8 cellular contexts compared by ENCODE assay signal in genomic region chr2:200509608-200510433, GRCh38. TPM values are rescaled to one million over a fixed set of nuclear protein-coding genes. Genes with fewer than 3 reads are reported as not detected.
DNase-seq lines count a peak whose midpoint lies in the region; ATAC-seq and TF ChIP-seq lines count a peak whose summit lies in the region.

Gene KCTD18 (minus strand): TSS chr2:200510068. CDS start chr2:200507016, 3,052 bp downstream.

- H3K4me1 ChIP-seq in psoas muscle (no peaks in the 10 kb centered on the region), urinary bladder (ENCODE audit: insufficient read depth) (peaks cover 1% of the 10 kb centered on the region)

- peaks cover 2% of the 10 kb centered on the region for H3K36me3 Mint-ChIP-seq in T-helper 17 cell (ENCODE audit: low read depth)

- 0% methylated on average over 51 to 78 of the region's 78 CpGs for whole genome bisulfite sequencing in psoas muscle, 3 donors
- WGBS in urinary bladder = under 1% methylated on average over 78 of the region's 78 CpGs

- DNase-seq in NCI-H1436 treated with DMSO at 0.1 percent for 48 hours (lab: John Stamatoyannopoulos, UW) (peak; percentile 34), T-helper 17 cell (peak; percentile 85 to 90 (median 89)), amygdala (lab: John Stamatoyannopoulos, UW) (peak; percentile 18 to 94 (median 83)), left ventricle myocardium superior (peak; percentile 97), psoas muscle (peak; percentile 94 to 97)

- H3K27ac ChIP-seq in psoas muscle = peak within 1 kb of the TSS; percentile 59
- H3K27ac ChIP-seq in urinary bladder (ENCODE audit: low read depth) = peak within 1 kb of the TSS; percentile 74

- H3K4me3 ChIP-seq in psoas muscle (peak within 1 kb of the TSS; percentile 66), urinary bladder (ENCODE audit: low read depth, low read length) (peak within 1 kb of the TSS; percentile 76)

- no peaks in the 10 kb centered on the region for H3K27me3 Mint-ChIP-seq in T-helper 17 cell

- H3K27ac Mint-ChIP-seq in T-helper 17 cell = peak within 1 kb of the TSS; percentile 84

- H3K36me3 ChIP-seq in psoas muscle (ENCODE audit: insufficient read depth in 1 of 2, low read depth in 1 of 2) (peaks cover 2 to 14% of the 10 kb centered on the region in 2 donors), urinary bladder (ENCODE audit: insufficient read depth) (peaks cover 2% of the 10 kb centered on the region)

- H3K4me3 Mint-ChIP-seq in T-helper 17 cell = peak within 1 kb of the TSS; percentile 92

- TF ChIP-seq CTCF in psoas muscle (IDR thresholded peaks at IDR 0.05) = peak; percentile 77

- H3K27me3 ChIP-seq in psoas muscle (ENCODE audit: insufficient read depth in 3 of 3, low read length in 2 of 3) = no peaks in the 10 kb centered on the region

- H3K4me1 Mint-ChIP-seq in T-helper 17 cell = peaks cover 26% of the 10 kb centered on the region

- intact Hi-C loops in left ventricle myocardium superior (cut with micrococcal nuclease) = no loop called here
- intact Hi-C loops in psoas muscle (cut with DNase I) = no loop called here

- peak; percentile 83 for TF ChIP-seq POLR2A in GM15510 (IDR thresholded peaks at IDR 0.05; ENCODE audit: borderline replicate concordance, extremely low read depth, insufficient read length)

- ATAC-seq in HG02852 (IDR thresholded peaks at IDR 0.05; ENCODE audit: unreplicated experiment) (peak; percentile 98), T-helper 17 cell (peak; percentile 99), left ventricle myocardium superior (peak; percentile 99), psoas muscle (peak; percentile 98 to 100 (median 99))

- no peaks in the 10 kb centered on the region for H3K9me3 ChIP-seq in T-helper 17 cell (ENCODE audit: control insufficient read depth, low read length, poor library complexity, severe bottlenecking)
- H3K9me3 ChIP-seq in psoas muscle = no peaks in the 10 kb centered on the region

RNA-seq across cellular contexts. Expression of gene KCTD18, which starts in this region (rescaled TPM):
- total RNA-seq in T-helper 17 cell = 10 to 100 TPM; 13.4 to 19.2 TPM
- total RNA-seq in left ventricle myocardium superior = 9.1 TPM
- 10 to 100 TPM in 3 of 4 donors, 1 to 10 TPM in 1; 9.7 to 13.9 (median 10.3) TPM for total RNA-seq in psoas muscle
- polyA plus RNA-seq in psoas muscle = 10 to 100 TPM in 1 of 3 donors, 1 to 10 TPM in 2; 7.1 to 24.0 (median 7.9) TPM
- total RNA-seq in urinary bladder = 20.3 TPM
- polyA plus RNA-seq in urinary bladder = 20.5 TPM

Comparison
In these comparisons a context has a peak if more than half of its experiments do, and no peak if none do; other contexts are left out.
1. Peak in every context shown above with its lines: DNase-seq, ATAC-seq, H3K4me3 ChIP-seq and H3K27ac ChIP-seq.
2. DNase-seq: peak in every context shown above with its lines; median percentile 97 in left ventricle myocardium superior; 96 in psoas muscle; 89 in T-helper 17 cell; 83 in amygdala; 34 in NCI-H1436 treated with DMSO at 0.1 percent for 48 hours.